20 cellular contexts compared by ENCODE assay signal in genomic region chr20:25495189-25495824, GRCh38.
"Had no signal": no experiment of that assay in that cellular context is flagged by ENCODE, and none has a peak within 500 bp of the region (broad histone marks: within the 10 kb centered on the region; RNA-seq: fewer than 3 reads in every experiment).

No MANE protein-coding gene starts in this region.

- H3K27me3 ChIP-seq: cardiac muscle cell, heart left ventricle, pancreas, stomach, testis, upper lobe of right lung had no signal

- H3K27ac ChIP-seq: cardiac muscle cell, heart left ventricle, pancreas, stomach, testis, upper lobe of right lung had no signal

- FAIRE-seq: frontal cortex, pancreas had no signal

- H3K36me3 ChIP-seq: pancreas, upper lobe of right lung had no signal

- H3K4me1 ChIP-seq: heart left ventricle, pancreas, stomach, testis, upper lobe of right lung had no signal

- DNase-seq: activated CD4-positive, alpha-beta T cell treated with anti-CD3 and anti-CD28 coated beads for 4 hours; activated CD8-positive, alpha-beta memory T cell treated with anti-CD3 and anti-CD28 coated beads, Interleukin-2, amount 50 U/mL, for 4 hours; activated CD8-positive, alpha-beta T cell treated with anti-CD3 and anti-CD28 coated beads for 36 hours; activated gamma-delta T cell; activated T-cell treated with anti-CD3 and anti-CD28 coated beads, Interleukin-2, amount 50 U/mL, for 48 hours; endodermal cell; immature natural killer cell; mammary epithelial cell; naive B cell; stimulated activated CD4-positive, alpha-beta T cell treated with anti-CD3 and anti-CD28 coated beads, Interleukin-12 subunit alpha, Interleukin-12 subunit beta, amount 100 ng/mL, for 4 hours; stimulated activated CD4-positive, alpha-beta T cell treated with anti-CD3 and anti-CD28 coated beads, Interleukin-2, amount 100 ng/mL, for 24 hours; stomach; testis; upper lobe of right lung had no signal

- H3K4me3 ChIP-seq: cardiac muscle cell, heart left ventricle, pancreas, stomach, testis, upper lobe of right lung had no signal

- ATAC-seq: activated CD8-positive, alpha-beta T cell treated with anti-CD3 and anti-CD28 coated beads for 36 hours; activated naive CD4-positive, alpha-beta T cell treated with anti-CD3 and anti-CD28 coated beads, Interleukin-2, amount 50 U/mL, for 72 hours; pancreas; upper lobe of right lung; WTC11 had no signal

- H3K9me3 ChIP-seq: heart left ventricle, pancreas, stomach, testis, upper lobe of right lung had no signal
